Comparison of ENCODE assay signal across 1 cellular context in genomic region chr1:34904236-34905097, GRCh38.
TF ChIP-seq lines count a peak whose summit lies in the region.

No MANE protein-coding gene starts in this region.

TF ChIP-seq in GM12878, 131 proteins besides CTCF, POLR2A, EP300 and RAD21:
- TF ChIP-seq STAT1 (conservative IDR thresholded peaks at IDR 0.05) (no peak), GABPA (IDR thresholded peaks at IDR 0.05; ENCODE audit: low read depth) (no peak), RB1 (IDR thresholded peaks at IDR 0.05; ENCODE audit: borderline replicate concordance) (no peak), EED (IDR thresholded peaks at IDR 0.05; ENCODE audit: low read depth) (no peak), PML (IDR thresholded peaks at IDR 0.05; ENCODE audit: low read length) (no peak), HDAC2 (IDR thresholded peaks at IDR 0.05) (no peak), MYC (IDR thresholded peaks at IDR 0.05; ENCODE audit: insufficient read depth, insufficient read length, insufficient replicate concordance, low read length, severe bottlenecking) (no peak), KLF5 (IDR thresholded peaks at IDR 0.05; ENCODE audit: partially characterized antibody) (no peak), E4F1 (IDR thresholded peaks at IDR 0.05; ENCODE audit: borderline replicate concordance, partially characterized antibody) (no peak), YY1 (IDR thresholded peaks at IDR 0.05; ENCODE audit: low read depth, low read length) (no peak), CHD4 (IDR thresholded peaks at IDR 0.05) (no peak), SRF (IDR thresholded peaks at IDR 0.05; ENCODE audit: low read depth in 2 of 2, low read length in 2 of 2) (no peak), IRF5 (IDR thresholded peaks at IDR 0.05; ENCODE audit: borderline replicate concordance) (no peak), ZBTB11 (CRISPR knock-in tag; IDR thresholded peaks at IDR 0.05) (no peak), ATF2 (IDR thresholded peaks at IDR 0.05; ENCODE audit: low read length) (no peak), PRDM15 (CRISPR knock-in tag; IDR thresholded peaks at IDR 0.05) (no peak), SUZ12 (IDR thresholded peaks at IDR 0.05; ENCODE audit: unreplicated experiment) (no peak), ZSCAN29 (IDR thresholded peaks at IDR 0.05) (no peak), RAD51 (IDR thresholded peaks at IDR 0.05) (no peak), KAT2A (conservative IDR thresholded peaks at IDR 0.05; ENCODE audit: control insufficient read depth, low read depth, low read length) (no peak)
